ENCODE assay signal across 8 cellular contexts in the genomic region with DNA sequence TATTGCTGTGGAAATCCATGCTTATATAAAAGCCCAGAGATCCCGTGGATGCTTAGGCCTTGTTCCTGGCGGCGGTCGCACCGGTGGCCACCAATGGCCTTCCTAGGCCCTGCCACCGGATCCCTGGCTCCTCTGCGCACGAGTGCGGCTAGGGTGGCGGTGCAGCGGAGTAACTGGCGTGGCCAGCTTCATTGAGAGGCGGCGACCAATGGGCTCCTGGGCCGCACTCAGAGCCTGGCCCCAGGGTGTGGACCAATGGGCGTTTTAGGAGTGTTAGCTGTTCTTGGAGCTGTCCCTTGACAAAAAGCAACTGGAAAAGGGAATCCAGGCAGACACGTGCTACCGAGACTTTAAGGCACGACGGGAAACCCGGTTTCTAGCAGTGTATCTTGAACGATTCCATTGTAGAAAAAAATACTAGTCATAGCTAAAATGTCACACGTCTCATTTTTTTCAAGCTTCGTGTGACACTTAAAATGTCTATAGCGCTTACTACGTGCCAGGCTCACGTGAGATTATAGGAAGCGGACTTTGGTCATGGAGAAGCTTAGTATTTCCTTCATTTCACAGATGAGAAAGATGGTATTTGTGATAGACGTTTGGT. TPM values are rescaled to one million over a fixed set of nuclear protein-coding genes. Genes with fewer than 3 reads are reported as not detected.
A peak's percentile ranks its signal among the peaks of the same experiment; 100 is the strongest.
DNase-seq lines count a peak whose midpoint lies in the region; ATAC-seq, FAIRE-seq and TF ChIP-seq lines count a peak whose summit lies in the region.

No MANE protein-coding gene starts in this region.

- peaks cover 67% of the 10 kb centered on the region for H3K79me2 ChIP-seq in keratinocyte (ENCODE audit: control insufficient read depth, insufficient read depth, low read length)

- peaks cover 32% of the 10 kb centered on the region for H3K4me1 ChIP-seq in keratinocyte (ENCODE audit: control insufficient read depth, extremely low read depth, insufficient read depth, low read length)

- H4K20me1 ChIP-seq in keratinocyte (ENCODE audit: control insufficient read depth, extremely low read depth, insufficient read depth, low read length), result peaks cover 38% of the 10 kb centered on the region

- peaks cover 0 to 1% of the 10 kb centered on the region in 2 experiments for H3K36me3 ChIP-seq in keratinocyte (ENCODE audit: control insufficient read depth in 2 of 2, extremely low read depth in 1 of 2, insufficient read depth in 2 of 2, low read length in 2 of 2)

- H2AFZ ChIP-seq in keratinocyte (ENCODE audit: control insufficient read depth, low read length), result no peak overlapping the region

- H3K27me3 ChIP-seq in keratinocyte (ENCODE audit: control insufficient read depth, extremely low read depth, insufficient read depth, low read length), result no peaks in the 10 kb centered on the region

- DNase-seq in GM18507 (ENCODE audit: extremely low spot score, insufficient read length, low read depth) (no peak), NCI-H226 (peak; percentile 80), cerebellar cortex (ENCODE audit: low spot score) (peak; percentile 89), keratinocyte (ENCODE audit: low read depth, low spot score) (no peak)
- peak; percentile 75 for DNase-seq in activated CD4-positive, CD25-positive, alpha-beta regulatory T cell treated with anti-CD3 and anti-CD28 coated beads, Interleukin-2, amount 50 U/mL, for 72 hours
- peak; percentile 52 for DNase-seq in stimulated activated CD4-positive, alpha-beta T cell treated with anti-CD3 and anti-CD28 coated beads, Interleukin-12 subunit alpha, Interleukin-12 subunit beta, amount 100 ng/mL, for 4 hours

- H3K27ac ChIP-seq in 22Rv1 (peak overlapping the region; percentile 98), keratinocyte (ENCODE audit: control insufficient read depth, insufficient read depth, low read length) (peak overlapping the region; percentile 89)

- dilution Hi-C loops in keratinocyte (cut with MboI; ENCODE audit: extremely low pct_ligation_motif_present, low sequenced_read_pairs), result loop anchor here (10.0 kb wide), 2 partner anchors 181 to 341 kb away; no protein-coding TSS in a partner anchor

- H3K9me3 ChIP-seq in keratinocyte (ENCODE audit: control insufficient read depth, low read depth, low read length), result no peaks in the 10 kb centered on the region

- peak overlapping the region; percentile 90 to 94 (median 92) for H3K4me3 ChIP-seq in keratinocyte (ENCODE audit: control insufficient read depth in 2 of 3, extremely low read depth in 1 of 3, insufficient read depth in 2 of 3, low read depth in 1 of 3, low read length in 3 of 3)

- peak overlapping the region; percentile 93 for H3K9ac ChIP-seq in keratinocyte (ENCODE audit: control insufficient read depth, extremely low read depth, insufficient read depth, low read length)

- peak overlapping the region; percentile 81 for H3K4me2 ChIP-seq in keratinocyte (ENCODE audit: control insufficient read depth, extremely low read depth, insufficient read depth, low read depth, low read length)

- no peak for TF ChIP-seq CTCF in 22Rv1 (IDR thresholded peaks at IDR 0.05)
- TF ChIP-seq CTCF in keratinocyte (optimal IDR thresholded peaks at IDR 0.05 in 1 of 3, IDR thresholded peaks at IDR 0.05 in 1 of 3, conservative IDR thresholded peaks at IDR 0.05 in 1 of 3; ENCODE audit: extremely low read depth in 1 of 3, insufficient read depth in 2 of 3, low read length in 3 of 3), result no peak

- ATAC-seq in HG03064 (IDR thresholded peaks at IDR 0.05; ENCODE audit: low read depth, unreplicated experiment), result peak; percentile 44

- no peaks in the 10 kb centered on the region for H3K9me1 ChIP-seq in keratinocyte (ENCODE audit: control insufficient read depth, extremely low read depth, insufficient read depth, low read length)

- FAIRE-seq in GM18507 (lab: Jason Lieb, UNC), result peak; percentile 79
- peak; percentile 36 for FAIRE-seq in keratinocyte (lab: Jason Lieb, UNC)

RNA-seq across cellular contexts. Expression of a gene that starts 1.7 kb away (rescaled TPM):
- 51.4 to 105 TPM (median 90.9 TPM) in 3 replicates for polyA plus RNA-seq in keratinocyte
- 39.1 TPM for polyA plus RNA-seq in keratinocyte (2011; ENCODE audit: low read depth)
- polyA plus RNA-seq in keratinocyte (2011; cell fraction: cytosol; rRNA removed), result 62.6 and 121 TPM in 2 replicates
- polyA plus RNA-seq in keratinocyte (2011; cell fraction: nucleus; rRNA removed), result 42.8 and 66.6 TPM in 2 replicates
- polyA plus RNA-seq in keratinocyte (2012; ENCODE audit: low replicate concordance), result 63.5 and 76.8 TPM in 2 replicates
- 15.6 to 116 TPM (median 55.7 TPM) in 3 replicates for polyA minus RNA-seq in keratinocyte
- 76.4 TPM for polyA minus RNA-seq in keratinocyte (2011; cell fraction: cytosol; rRNA and poly(A)+ RNA removed)
- 27.3 and 48.6 TPM in 2 replicates for polyA minus RNA-seq in keratinocyte (2011; cell fraction: nucleus; rRNA and poly(A)+ RNA removed)

Comparison
In these comparisons a context has a peak if more than half of its experiments do, and no peak if none do; other contexts are left out.
1. DNase-seq: peak in NCI-H226 (single experiment), activated CD4-positive, CD25-positive, alpha-beta regulatory T cell treated with anti-CD3 and anti-CD28 coated beads, Interleukin-2, amount 50 U/mL, for 72 hours (single experiment), cerebellar cortex (single experiment) and stimulated activated CD4-positive, alpha-beta T cell treated with anti-CD3 and anti-CD28 coated beads, Interleukin-12 subunit alpha, Interleukin-12 subunit beta, amount 100 ng/mL, for 4 hours (single experiment); none in GM18507 (single experiment) and keratinocyte (single experiment).